Comparison of ENCODE assay signal across 21 cellular contexts in the genomic region with DNA sequence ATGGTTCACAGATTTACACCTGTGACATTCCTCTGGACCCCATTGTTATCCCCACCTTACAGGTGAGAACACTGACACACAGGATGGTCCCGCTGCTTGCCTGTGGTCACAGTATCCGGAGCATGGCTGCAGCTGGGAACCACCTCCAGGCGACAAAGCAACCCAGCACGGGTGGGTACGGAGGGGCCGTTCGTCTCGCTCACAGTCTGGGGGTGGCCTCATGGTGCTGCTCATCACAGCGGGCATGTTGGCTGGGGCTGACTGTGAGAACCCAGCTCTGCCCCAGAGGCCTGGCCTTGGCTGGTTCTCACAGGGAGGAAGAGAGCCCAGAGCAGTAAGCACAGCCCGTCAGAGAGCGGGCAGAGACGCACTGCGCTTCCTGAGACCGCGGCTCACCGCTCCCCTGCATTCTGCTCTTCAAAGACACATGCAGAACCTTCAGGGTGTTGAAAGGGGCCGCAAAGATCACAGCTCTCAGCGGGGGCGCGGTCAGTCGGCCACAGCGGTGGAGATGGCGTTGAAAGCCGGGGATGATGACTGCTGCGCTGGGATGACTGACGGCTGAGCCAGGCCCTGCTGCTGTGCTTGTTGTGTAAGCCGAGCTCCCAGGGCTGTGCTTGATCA.
DNase-seq lines count a peak whose midpoint lies in the region; ATAC-seq and TF ChIP-seq lines count a peak whose summit lies in the region.
"Had no signal": no experiment of that assay in that cellular context is flagged by ENCODE, and none has a peak within 500 bp of the region (broad histone marks: within the 10 kb centered on the region; RNA-seq: fewer than 3 reads in every experiment).

No MANE protein-coding gene starts in this region.

- peak; percentile 7 for ATAC-seq in activated naive CD8-positive, alpha-beta T cell treated with anti-CD3 and anti-CD28 coated beads, Interleukin-2, amount 50 U/mL, for 24 hours
- no peak for ATAC-seq in T-helper 17 cell
- ATAC-seq: left ventricle myocardium superior, WTC11 had no signal

- H3K27ac Mint-ChIP-seq in activated naive CD8-positive, alpha-beta T cell treated with anti-CD3 and anti-CD28 coated beads, Interleukin-2, amount 50 U/mL, for 24 hours = no peak overlapping the region
- H3K27ac Mint-ChIP-seq in activated naive CD8-positive, alpha-beta T cell treated with anti-CD3 and anti-CD28 coated beads for 36 hours = no peak overlapping the region
- H3K27ac Mint-ChIP-seq in type B pancreatic cell (no peak overlapping the region), T-helper 17 cell (no peak overlapping the region)
- H3K27ac Mint-ChIP-seq: T-helper 2 cell treated with Interferon-gamma antibody and Interleukin-4, amounts not matched to agents 5 μg/mL and 100 μg/mL, for 36 hours; WTC11 had no signal

- H3K9me3 ChIP-seq in T-helper 17 cell (ENCODE audit: control insufficient read depth, low read length, poor library complexity, severe bottlenecking) = no peaks in the 10 kb centered on the region
- H3K9me3 ChIP-seq: esophagus squamous epithelium, SK-N-SH had no signal

- H3K9me3 Mint-ChIP-seq in activated naive CD8-positive, alpha-beta T cell treated with anti-CD3 and anti-CD28 coated beads, Interleukin-2, amount 50 U/mL, for 24 hours = peaks cover 5% of the 10 kb centered on the region
- H3K9me3 Mint-ChIP-seq in activated naive CD8-positive, alpha-beta T cell treated with anti-CD3 and anti-CD28 coated beads for 36 hours = no peaks in the 10 kb centered on the region
- no peaks in the 10 kb centered on the region for H3K9me3 Mint-ChIP-seq in type B pancreatic cell
- H3K9me3 Mint-ChIP-seq: T-helper 2 cell treated with Interferon-gamma antibody and Interleukin-4, amounts not matched to agents 5 μg/mL and 100 μg/mL, for 36 hours had no signal

- in situ Hi-C loops in astrocyte of the spinal cord (cut with HindIII; ENCODE audit: low sequenced_read_pairs) = no loop called here

- peaks cover 6% of the 10 kb centered on the region for H3K27me3 Mint-ChIP-seq in activated naive CD8-positive, alpha-beta T cell treated with anti-CD3 and anti-CD28 coated beads, Interleukin-2, amount 50 U/mL, for 24 hours
- H3K27me3 Mint-ChIP-seq in activated naive CD8-positive, alpha-beta T cell treated with anti-CD3 and anti-CD28 coated beads for 36 hours = peaks cover 17% of the 10 kb centered on the region
- H3K27me3 Mint-ChIP-seq in type B pancreatic cell (peaks cover 32% of the 10 kb centered on the region), T-helper 17 cell (peaks cover 36% of the 10 kb centered on the region)

- TF ChIP-seq CTCF in astrocyte of the spinal cord (IDR thresholded peaks at IDR 0.05; ENCODE audit: low read depth, low read length) = no peak
- no peak for TF ChIP-seq CTCF in type B pancreatic cell (conservative IDR thresholded peaks at IDR 0.05)

- H3K4me1 Mint-ChIP-seq in activated naive CD8-positive, alpha-beta T cell treated with anti-CD3 and anti-CD28 coated beads, Interleukin-2, amount 50 U/mL, for 24 hours = no peaks in the 10 kb centered on the region
- H3K4me1 Mint-ChIP-seq in activated naive CD8-positive, alpha-beta T cell treated with anti-CD3 and anti-CD28 coated beads for 36 hours = no peaks in the 10 kb centered on the region
- H3K4me1 Mint-ChIP-seq in type B pancreatic cell (ENCODE audit: unreplicated experiment) = no peaks in the 10 kb centered on the region
- no peaks in the 10 kb centered on the region for H3K4me1 Mint-ChIP-seq in T-helper 17 cell
- H3K4me1 Mint-ChIP-seq: CD8-positive, alpha-beta memory T cell had no signal

- H3K4me3 Mint-ChIP-seq in activated naive CD8-positive, alpha-beta T cell treated with anti-CD3 and anti-CD28 coated beads, Interleukin-2, amount 50 U/mL, for 24 hours = no peak overlapping the region
- no peak overlapping the region for H3K4me3 Mint-ChIP-seq in activated naive CD8-positive, alpha-beta T cell treated with anti-CD3 and anti-CD28 coated beads for 36 hours
- H3K4me3 Mint-ChIP-seq in type B pancreatic cell (no peak overlapping the region), T-helper 17 cell (no peak overlapping the region)
- H3K4me3 Mint-ChIP-seq: CD8-positive, alpha-beta memory T cell; T-helper 2 cell treated with Interferon-gamma antibody and Interleukin-4, amounts not matched to agents 5 μg/mL and 100 μg/mL, for 36 hours; WTC11 had no signal

- DNase-seq in activated naive CD8-positive, alpha-beta T cell treated with anti-CD3 and anti-CD28 coated beads, Interleukin-2, amount 50 U/mL, for 24 hours = no peak
- no peak for DNase-seq in activated naive CD8-positive, alpha-beta T cell treated with anti-CD3 and anti-CD28 coated beads for 36 hours
- peak; percentile 0 for DNase-seq in astrocyte of the spinal cord (ENCODE audit: low read depth, low spot score)
- peak; percentile 67 for DNase-seq in mesenteric fat pad (ENCODE audit: low spot score)
- peak; percentile 62 for DNase-seq in type B pancreatic cell (ENCODE audit: extremely low spot score, unreplicated experiment)
- no peak for DNase-seq in T-helper 17 cell
- no peak for DNase-seq in inferior parietal cortex (ENCODE audit: extremely low spot score)
- no peak for DNase-seq in NCI-H2081 treated with DMSO at 0.1 percent for 48 hours (lab: John Stamatoyannopoulos, UW)
- DNase-seq: activated gamma-delta T cell; activated T-cell treated with anti-CD3 and anti-CD28 coated beads for 4 hours; CD8-positive, alpha-beta memory T cell; esophagus squamous epithelium; GOT3; left ventricle myocardium superior; NCI-H146; NCI-H524; RPMI8226; SK-N-SH had no signal

- no peak overlapping the region for H3K4me3 ChIP-seq in astrocyte of the spinal cord (ENCODE audit: low read depth, low read length)
- H3K4me3 ChIP-seq: esophagus squamous epithelium had no signal

- no peaks in the 10 kb centered on the region for H3K36me3 Mint-ChIP-seq in activated naive CD8-positive, alpha-beta T cell treated with anti-CD3 and anti-CD28 coated beads, Interleukin-2, amount 50 U/mL, for 24 hours (ENCODE audit: low read depth)
- H3K36me3 Mint-ChIP-seq in activated naive CD8-positive, alpha-beta T cell treated with anti-CD3 and anti-CD28 coated beads for 36 hours = no peaks in the 10 kb centered on the region
- H3K36me3 Mint-ChIP-seq in type B pancreatic cell (no peaks in the 10 kb centered on the region), T-helper 17 cell (ENCODE audit: low read depth) (no peaks in the 10 kb centered on the region)
- H3K36me3 Mint-ChIP-seq: brain; CD8-positive, alpha-beta memory T cell; WTC11 had no signal

Comparison
In these comparisons a context has a peak if more than half of its experiments do, and no peak if none do; other contexts are left out.
1. DNase-seq: peak in astrocyte of the spinal cord (single experiment), mesenteric fat pad (single experiment) and type B pancreatic cell (single experiment); none in activated naive CD8-positive, alpha-beta T cell treated with anti-CD3 and anti-CD28 coated beads, Interleukin-2, amount 50 U/mL, for 24 hours (single experiment), activated naive CD8-positive, alpha-beta T cell treated with anti-CD3 and anti-CD28 coated beads for 36 hours (single experiment), T-helper 17 cell (0 of 3), inferior parietal cortex (single experiment) and NCI-H2081 treated with DMSO at 0.1 percent for 48 hours (single experiment).